Comparison of ENCODE assay signal across 8 cellular contexts in genomic region chr20:23995905-23996666, GRCh38. TPM values are rescaled to one million over a fixed set of nuclear protein-coding genes. Genes with fewer than 3 reads are reported as not detected.
DNase-seq lines count a peak whose midpoint lies in the region; ATAC-seq and TF ChIP-seq lines count a peak whose summit lies in the region.

No MANE protein-coding gene starts in this region.

- POLR2A ChIA-PET in PC-9 (lab: Charles Lee; ENCODE audit: unreplicated experiment) = interaction anchor here (0.7 kb wide), 2 partner anchors 107 to 530 kb away, joined by 5 to 10 read pairs; no protein-coding TSS in a partner anchor

- H4K20me1 ChIP-seq in PC-9 (ENCODE audit: insufficient read depth) = no peaks in the 10 kb centered on the region

- H3K9me3 ChIP-seq in PC-9 (ENCODE audit: insufficient read depth, low read depth) = no peaks in the 10 kb centered on the region

- no peaks in the 10 kb centered on the region for H3K36me3 Mint-ChIP-seq in activated T-helper 1 cell treated with anti-CD3 and anti-CD28 coated beads, Interleukin-12 subunit alpha, Interleukin-12 subunit beta, Interleukin-2, Interleukin-4 antibody, amounts not matched to agents 30 ng/mL and 10 ng/mL and 1 ng/mL, durations not matched to agents 14 hours and 24 hours and 36 hours (ENCODE audit: low read depth)

- TF ChIP-seq CTCF in PC-9 (conservative IDR thresholded peaks at IDR 0.05) (peak; percentile 84), retinal pigment epithelial cell (conservative IDR thresholded peaks at IDR 0.05; ENCODE audit: low read depth, low read length) (peak; percentile 75)

- in situ Hi-C loops in ACHN (cut with HindIII; ENCODE audit: low pct_ligation_motif_present, low pct_unique_long_range_greater_than_20kb, low sequenced_read_pairs) = no loop called here

- no peaks in the 10 kb centered on the region for H3K79me2 ChIP-seq in PC-9 (ENCODE audit: low read depth)

- H3K4me3 Mint-ChIP-seq in activated T-helper 1 cell treated with anti-CD3 and anti-CD28 coated beads, Interleukin-12 subunit alpha, Interleukin-12 subunit beta, Interleukin-2, Interleukin-4 antibody, amounts not matched to agents 30 ng/mL and 10 ng/mL and 1 ng/mL, durations not matched to agents 14 hours and 24 hours and 36 hours = no peak overlapping the region

- H3K9me3 Mint-ChIP-seq in activated T-helper 1 cell treated with anti-CD3 and anti-CD28 coated beads, Interleukin-12 subunit alpha, Interleukin-12 subunit beta, Interleukin-2, Interleukin-4 antibody, amounts not matched to agents 30 ng/mL and 10 ng/mL and 1 ng/mL, durations not matched to agents 14 hours and 24 hours and 36 hours = no peaks in the 10 kb centered on the region

- DNase-seq in ACHN (peak; percentile 31), PC-9 (peak in 1 of 2 experiments; percentile 45), head of caudate nucleus (peak; percentile 35 to 89 (median 74)), retinal pigment epithelial cell (ENCODE audit: low read depth) (no peak), GM19238 (ENCODE audit: insufficient read length, low spot score) (no peak)
- DNase-seq in activated T-helper 1 cell treated with anti-CD3 and anti-CD28 coated beads, Interleukin-12 subunit alpha, Interleukin-12 subunit beta, Interleukin-2, Interleukin-4 antibody, amounts not matched to agents 30 ng/mL and 10 ng/mL and 1 ng/mL, durations not matched to agents 14 hours and 24 hours and 36 hours (ENCODE audit: low spot score) = peak; percentile 6

- BruUV-seq in PC-9 (replicated peaks; lab: Mats Ljungman, UMichigan) = no TSS peak

- H3K4me3 ChIP-seq in PC-9 = no peak overlapping the region
- no peak overlapping the region for H3K4me3 ChIP-seq in retinal pigment epithelial cell (ENCODE audit: low read length)

- H3K27me3 Mint-ChIP-seq in activated T-helper 1 cell treated with anti-CD3 and anti-CD28 coated beads, Interleukin-12 subunit alpha, Interleukin-12 subunit beta, Interleukin-2, Interleukin-4 antibody, amounts not matched to agents 30 ng/mL and 10 ng/mL and 1 ng/mL, durations not matched to agents 14 hours and 24 hours and 36 hours (ENCODE audit: insufficient read depth) = peaks cover 22% of the 10 kb centered on the region

- no peaks in the 10 kb centered on the region for H3K9me2 ChIP-seq in PC-9 (ENCODE audit: insufficient read depth)

- H3K36me3 ChIP-seq in PC-9 (ENCODE audit: low read depth) = no peaks in the 10 kb centered on the region

- H3K27ac Mint-ChIP-seq in activated T-helper 1 cell treated with anti-CD3 and anti-CD28 coated beads, Interleukin-12 subunit alpha, Interleukin-12 subunit beta, Interleukin-2, Interleukin-4 antibody, amounts not matched to agents 30 ng/mL and 10 ng/mL and 1 ng/mL, durations not matched to agents 14 hours and 24 hours and 36 hours = no peak overlapping the region

- H3K4me2 ChIP-seq in PC-9 = no peak overlapping the region

- H3K4me1 ChIP-seq in PC-9 (replicated peaks; ENCODE audit: insufficient read depth) = 0 out of 2 replicates have a peak, but pooled peaks cover 7% of the 10 kb centered on the region

- no peak overlapping the region for H2AFZ ChIP-seq in PC-9

- CTCF ChIA-PET in PC-9 (lab: Charles Lee) = interaction anchor here (0.9 to 1.4 kb wide), 2 partner anchors 58 to 99 kb away, joined by 3 to 5 read pairs; no protein-coding TSS in a partner anchor

- peak; percentile 48 for ATAC-seq in GM18511 (IDR thresholded peaks at IDR 0.05; ENCODE audit: unreplicated experiment)
- ATAC-seq in HG02884 (IDR thresholded peaks at IDR 0.05; ENCODE audit: unreplicated experiment) = no peak

- intact Hi-C loops in PC-9 (cut with micrococcal nuclease; ENCODE audit: unreplicated experiment) (loop anchor here (1.0 to 5.0 kb wide), 3 partner anchors 59 to 109 kb away; no protein-coding TSS in a partner anchor), head of caudate nucleus (cut with DNase I) (loop anchor here (5.0 kb wide), 1 partner anchor 59 kb away; no protein-coding TSS in a partner anchor)
- intact Hi-C loops in activated T-helper 1 cell treated with anti-CD3 and anti-CD28 coated beads, Interleukin-12 subunit alpha, Interleukin-12 subunit beta, Interleukin-2, Interleukin-4 antibody, amounts not matched to agents 30 ng/mL and 10 ng/mL and 1 ng/mL, durations not matched to agents 14 hours and 24 hours and 36 hours (cut with micrococcal nuclease) = loop anchor here (1.0 to 10.0 kb wide), 3 partner anchors 59 to 111 kb away; no protein-coding TSS in a partner anchor

- H3F3A ChIP-seq in PC-9 (ENCODE audit: insufficient read depth, low read depth) = no peaks in the 10 kb centered on the region

- no peaks in the 10 kb centered on the region for H3K4me1 Mint-ChIP-seq in activated T-helper 1 cell treated with anti-CD3 and anti-CD28 coated beads, Interleukin-12 subunit alpha, Interleukin-12 subunit beta, Interleukin-2, Interleukin-4 antibody, amounts not matched to agents 30 ng/mL and 10 ng/mL and 1 ng/mL, durations not matched to agents 14 hours and 24 hours and 36 hours (ENCODE audit: low read depth)

- no peak overlapping the region for H3K27ac ChIP-seq in PC-9

- no peaks in the 10 kb centered on the region for H3K27me3 ChIP-seq in PC-9 (ENCODE audit: insufficient read depth, low read depth)

RNA-seq across cellular contexts. Expression of gene GGTLC1, which starts 7.5 kb away (rescaled TPM):
- total RNA-seq in PC-9 (2021) = 0.43 and 0.63 TPM in 2 replicates
- not detected in 2 replicates for total RNA-seq in activated T-helper 1 cell treated with anti-CD3 and anti-CD28 coated beads, Interleukin-12 subunit alpha, Interleukin-12 subunit beta, Interleukin-2, Interleukin-4 antibody, amounts not matched to agents 30 ng/mL and 10 ng/mL and 1 ng/mL, durations not matched to agents 14 hours and 24 hours and 36 hours

Comparison
In these comparisons a context has a peak if more than half of its experiments do, and no peak if none do; other contexts are left out.
1. DNase-seq: peak in ACHN (single experiment), activated T-helper 1 cell treated with anti-CD3 and anti-CD28 coated beads, Interleukin-12 subunit alpha, Interleukin-12 subunit beta, Interleukin-2, Interleukin-4 antibody, amounts not matched to agents 30 ng/mL and 10 ng/mL and 1 ng/mL, durations not matched to agents 14 hours and 24 hours and 36 hours (single experiment) and head of caudate nucleus (42 of 42); none in retinal pigment epithelial cell (single experiment) and GM19238 (single experiment).